ENCODE assay signal across 15 cellular contexts in the genomic region with DNA sequence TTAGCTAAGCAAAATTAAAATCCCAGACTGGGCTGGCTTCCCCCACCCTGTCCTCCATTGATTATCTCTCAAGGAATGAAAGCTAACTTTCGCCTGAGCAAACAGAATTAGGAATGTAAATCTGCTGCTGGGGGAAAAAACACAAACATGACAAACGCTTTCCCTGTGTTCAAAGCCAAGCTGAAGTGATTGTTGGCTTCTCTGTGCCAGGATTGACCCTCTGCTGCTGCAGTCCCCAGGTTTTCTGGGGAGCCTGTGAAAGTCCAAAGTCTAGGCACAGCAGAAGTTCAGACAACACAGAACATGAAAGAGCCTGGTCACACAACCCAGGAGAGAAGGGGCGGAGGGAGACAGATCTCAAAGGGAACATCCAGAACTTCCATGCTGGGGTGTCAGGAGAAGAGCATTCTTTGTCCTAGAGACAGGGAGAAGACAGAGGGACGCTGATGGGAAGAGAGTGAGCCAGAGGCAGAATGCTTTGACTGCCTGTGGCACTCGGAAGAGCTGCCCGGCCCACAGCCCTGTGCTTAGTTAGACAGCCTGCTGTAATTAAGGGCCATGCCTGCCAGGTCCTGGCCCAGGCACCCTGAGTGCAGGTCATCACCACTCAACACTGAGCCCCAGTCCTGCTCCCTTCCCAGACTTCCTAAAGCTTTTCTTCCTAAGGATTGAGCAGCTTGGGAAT. TPM values are rescaled to one million over a fixed set of nuclear protein-coding genes. Genes with fewer than 3 reads are reported as not detected.
DNase-seq lines count a peak whose midpoint lies in the region; ATAC-seq and TF ChIP-seq lines count a peak whose summit lies in the region.
"Had no signal": no experiment of that assay in that cellular context is flagged by ENCODE, and none has a peak within 500 bp of the region (broad histone marks: within the 10 kb centered on the region; RNA-seq: fewer than 3 reads in every experiment).

No MANE protein-coding gene starts in this region.

- POLR2A ChIA-PET in CD8-positive, alpha-beta T cell (lab: Charles Lee): interaction anchor here (0.7 to 1.8 kb wide), 2 partner anchors 47 to 127 kb away, joined by 3 to 8 read pairs; partner anchors contain the start of genes LIMK2 and PIK3IP1

- no peaks in the 10 kb centered on the region for H3K27me3 Mint-ChIP-seq in CD8-positive, alpha-beta T cell (ENCODE audit: low read depth)
- peaks cover 5% of the 10 kb centered on the region for H3K27me3 Mint-ChIP-seq in neural crest cell (ENCODE audit: low read depth)
- H3K27me3 Mint-ChIP-seq: activated CD4-positive, alpha-beta T cell treated with anti-CD3 and anti-CD28 coated beads, Interleukin-2, amount 10 ng/mL, durations not matched to agents 7 days and 5 days had no signal

- no peak overlapping the region for H3K4me3 ChIP-seq in CD8-positive, alpha-beta T cell (ENCODE audit: low read depth, low read length)
- H3K4me3 ChIP-seq in HUES64 (ENCODE audit: low read length) (no peak overlapping the region), duodenal mucosa (ENCODE audit: low read depth in 1 of 2, low read length in 2 of 2) (peak overlapping the region; percentile 15 to 36)
- H3K4me3 ChIP-seq: right atrium auricular region had no signal

- peaks cover 91% of the 10 kb centered on the region for H3K4me1 Mint-ChIP-seq in CD8-positive, alpha-beta T cell (ENCODE audit: low read depth)
- peaks cover 57% of the 10 kb centered on the region for H3K4me1 Mint-ChIP-seq in neural crest cell

- peaks cover 69% of the 10 kb centered on the region for H3K4me1 ChIP-seq in CD8-positive, alpha-beta T cell (ENCODE audit: insufficient read depth, low read length)
- H3K4me1 ChIP-seq in HUES64 (ENCODE audit: insufficient read depth, low read length): peaks cover 28% of the 10 kb centered on the region
- H3K4me1 ChIP-seq in duodenal mucosa (ENCODE audit: control insufficient read depth in 1 of 2, insufficient read depth in 2 of 2, low read length in 2 of 2): peaks cover 64 to 65% of the 10 kb centered on the region in 2 donors

- peaks cover 93% of the 10 kb centered on the region for H3K36me3 Mint-ChIP-seq in CD8-positive, alpha-beta T cell
- peaks cover 33% of the 10 kb centered on the region for H3K36me3 Mint-ChIP-seq in neural crest cell (ENCODE audit: low read depth)

- no peak for TF ChIP-seq CTCF in CD8-positive, alpha-beta T cell (IDR thresholded peaks at IDR 0.05)
- no peak for TF ChIP-seq CTCF in neural crest cell (conservative IDR thresholded peaks at IDR 0.05)

- no peaks in the 10 kb centered on the region for H3K9me3 ChIP-seq in CD8-positive, alpha-beta T cell (ENCODE audit: low read length)
- H3K9me3 ChIP-seq in HUES64 (ENCODE audit: insufficient read depth, low read depth, low read length): no peaks in the 10 kb centered on the region
- H3K9me3 ChIP-seq in duodenal mucosa (ENCODE audit: control insufficient read depth in 1 of 2, low read length in 2 of 2): no peaks in the 10 kb centered on the region
- H3K9me3 ChIP-seq: right atrium auricular region had no signal

- peaks cover 62% of the 10 kb centered on the region for H3K36me3 ChIP-seq in CD8-positive, alpha-beta T cell (ENCODE audit: insufficient read depth, low read length)
- H3K36me3 ChIP-seq in HUES64 (ENCODE audit: insufficient read depth, low read length) (peaks cover 82% of the 10 kb centered on the region), duodenal mucosa (ENCODE audit: control insufficient read depth in 1 of 2, insufficient read depth in 2 of 2, low read length in 2 of 2) (peaks cover 12 to 70% of the 10 kb centered on the region in 2 donors)

- no peaks in the 10 kb centered on the region for H3K27me3 ChIP-seq in CD8-positive, alpha-beta T cell (ENCODE audit: insufficient read depth, low read length)
- H3K27me3 ChIP-seq in HUES64 (ENCODE audit: insufficient read depth, low read length) (no peaks in the 10 kb centered on the region), duodenal mucosa (ENCODE audit: control insufficient read depth in 1 of 2, insufficient read depth in 2 of 2, low read length in 2 of 2) (no peaks in the 10 kb centered on the region)
- H3K27me3 ChIP-seq: right atrium auricular region had no signal

- H3K9me3 Mint-ChIP-seq in CD8-positive, alpha-beta T cell: no peaks in the 10 kb centered on the region
- no peaks in the 10 kb centered on the region for H3K9me3 Mint-ChIP-seq in neural crest cell
- H3K9me3 Mint-ChIP-seq: activated CD4-positive, alpha-beta T cell treated with anti-CD3 and anti-CD28 coated beads, Interleukin-2, amount 10 ng/mL, durations not matched to agents 7 days and 5 days had no signal

- H3K27ac ChIP-seq in CD8-positive, alpha-beta T cell (ENCODE audit: low read depth, low read length): peak overlapping the region; percentile 8
- H3K27ac ChIP-seq in HUES64 (ENCODE audit: low read depth, low read length) (peak overlapping the region; percentile 18; the same call in 1 of the 2 replicates), duodenal mucosa (ENCODE audit: low read depth, low read length) (no peak overlapping the region)
- H3K27ac ChIP-seq: right atrium auricular region had no signal

- no peak for ATAC-seq in CD8-positive, alpha-beta T cell
- ATAC-seq: Panc1 had no signal

- CTCF ChIA-PET in CD8-positive, alpha-beta T cell (lab: Charles Lee): interaction anchor here (1.0 to 4.9 kb wide), 2 partner anchors 25 to 66 kb away, joined by 3 to 26 read pairs; no protein-coding TSS in a partner anchor

- intact Hi-C loops in CD8-positive, alpha-beta T cell (cut with DNase I, micrococcal nuclease): no loop called here

- H3K27ac Mint-ChIP-seq in CD8-positive, alpha-beta T cell: peak overlapping the region; percentile 77
- peak overlapping the region; percentile 89 for H3K27ac Mint-ChIP-seq in neural crest cell (ENCODE audit: unreplicated experiment)

- no peak overlapping the region; the same call in 1 of the 2 replicates for H3K9ac ChIP-seq in HUES64 (ENCODE audit: low read depth, low read length)
- H3K9ac ChIP-seq in duodenal mucosa (ENCODE audit: low read depth in 1 of 2, low read length in 2 of 2): peak overlapping the region; percentile 10 to 38

- no peak for DNase-seq in CD8-positive, alpha-beta T cell
- DNase-seq in neural crest cell (ENCODE audit: low read depth, low spot score) (no peak), SW480 (ENCODE audit: low spot score) (no peak), hypothalamus (lab: John Stamatoyannopoulos, UW) (no peak)
- DNase-seq in activated CD4-positive, CD25-positive, alpha-beta regulatory T cell treated with anti-CD3 and anti-CD28 coated beads, Interleukin-2, amount 50 U/mL, for 72 hours: no peak
- DNase-seq: activated CD4-positive, alpha-beta T cell treated with anti-CD3 and anti-CD28 coated beads, Interleukin-2, amount 10 ng/mL, durations not matched to agents 7 days and 5 days; activated effector memory CD4-positive, alpha-beta T cell treated with Interleukin-2 at 50 U/mL for 16 hours; GF-D8; glutamatergic neuron; stimulated activated CD4-positive, alpha-beta T cell treated with anti-CD3 and anti-CD28 coated beads, Interleukin-4, amount 100 ng/mL, for 4 hours; stimulated activated naive CD4-positive, alpha-beta T cell had no signal

- H3K4me3 Mint-ChIP-seq in CD8-positive, alpha-beta T cell: no peak overlapping the region
- H3K4me3 Mint-ChIP-seq in neural crest cell: peak overlapping the region; percentile 98
- H3K4me3 Mint-ChIP-seq: activated CD4-positive, alpha-beta T cell treated with anti-CD3 and anti-CD28 coated beads, Interleukin-2, amount 10 ng/mL, durations not matched to agents 7 days and 5 days had no signal

- WGBS in HUES64: 88% methylated on average over 6 of the region's 6 CpGs

RNA-seq across cellular contexts. Expression of gene PATZ1, which starts 6.9 kb away (rescaled TPM):
- 10 to 100 TPM; 57.8 to 61.3 TPM for total RNA-seq in CD8-positive, alpha-beta T cell
- 51.1 TPM for polyA plus RNA-seq in HUES64 (2013, experiment 1 of 2)
- 52.4 TPM for polyA plus RNA-seq in HUES64 (2013, experiment 2 of 2)
- 104 and 105 TPM in 2 replicates for total RNA-seq in neural crest cell

RNA-seq across cellular contexts. Expression of gene PIK3IP1, which starts 47.0 kb away (rescaled TPM):
- 100 to 1,000 TPM; 802 to 814 TPM for total RNA-seq in CD8-positive, alpha-beta T cell
- 0.90 TPM for polyA plus RNA-seq in HUES64 (2013, experiment 1 of 2)
- 1.7 TPM for polyA plus RNA-seq in HUES64 (2013, experiment 2 of 2)
- 1.8 and 2.3 TPM in 2 replicates for total RNA-seq in neural crest cell

Comparison
In these comparisons a context has a peak if more than half of its experiments do, and no peak if none do; other contexts are left out.
1. H3K4me3 ChIP-seq: peak in duodenal mucosa (2 of 2); none in CD8-positive, alpha-beta T cell (single experiment) and HUES64 (single experiment).
2. RNA of gene PIK3IP1, which starts 47.0 kb away (total RNA-seq): 802 to 814 TPM in CD8-positive, alpha-beta T cell; 1.8 to 2.3 TPM in neural crest cell; every median in the first group is over 100 times any median in the second.